Comparison of ENCODE assay signal across 27 cellular contexts in the genomic region with DNA sequence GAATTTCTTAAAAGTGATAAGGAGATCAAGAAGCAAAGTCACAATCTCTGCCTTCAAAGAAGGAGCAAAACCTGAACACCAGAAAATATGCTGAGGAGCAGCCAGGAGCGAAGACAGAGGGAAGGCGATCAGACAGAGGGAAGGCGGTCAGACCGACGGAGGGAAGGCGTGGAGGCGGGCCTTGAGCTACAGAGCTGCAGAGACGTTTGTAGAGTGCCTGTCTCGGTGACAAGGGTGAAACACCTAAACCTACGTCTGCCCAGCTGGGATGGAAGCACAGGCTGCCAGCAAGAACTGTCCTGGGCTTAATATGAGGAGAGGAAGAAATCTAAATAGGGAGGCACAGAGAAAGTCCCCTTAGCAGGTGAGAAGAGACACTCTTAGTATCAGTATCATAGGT.
"Had no signal": no experiment of that assay in that cellular context is flagged by ENCODE, and none has a peak within 500 bp of the region (broad histone marks: within the 10 kb centered on the region; RNA-seq: fewer than 3 reads in every experiment).

No MANE protein-coding gene starts in this region.

- ATAC-seq: activated CD4-positive, alpha-beta T cell treated with anti-CD3 and anti-CD28 coated beads for 36 hours; left ventricle myocardium superior; pancreas; psoas muscle; stimulated activated naive B cell treated with anti-CD40 and anti-IgM and Interleukin-4, amounts not matched to agents 10 μg/mL and 1 μg/mL and 100 μg/mL, for 72 hours; upper lobe of right lung had no signal

- H3K27ac ChIP-seq: brain microvascular endothelial cell, coronary artery, dorsolateral prefrontal cortex, pancreas, psoas muscle, sigmoid colon, stomach, suprapubic skin, tibial artery, upper lobe of right lung had no signal

- H3K4me3 Mint-ChIP-seq: activated CD4-positive, alpha-beta T cell treated with anti-CD3 and anti-CD28 coated beads for 36 hours; activated T-cell treated with anti-CD3 and anti-CD28 coated beads, Interleukin-2, amount 50 U/mL, for 24 hours; nephron; stimulated activated naive B cell treated with anti-CD40 and anti-IgM and Interleukin-4, amounts not matched to agents 10 μg/mL and 1 μg/mL and 100 μg/mL, for 72 hours; T-helper 2 cell treated with Interferon-gamma antibody and Interleukin-4, amounts not matched to agents 5 μg/mL and 100 μg/mL, for 36 hours had no signal

- H3K36me3 ChIP-seq: brain microvascular endothelial cell, pancreas, sigmoid colon, stomach, suprapubic skin, tibial artery, upper lobe of right lung had no signal

- H3K27ac Mint-ChIP-seq: activated CD4-positive, alpha-beta T cell treated with anti-CD3 and anti-CD28 coated beads for 36 hours; activated T-cell treated with anti-CD3 and anti-CD28 coated beads, Interleukin-2, amount 50 U/mL, for 24 hours; stimulated activated naive B cell treated with anti-CD40 and anti-IgM and Interleukin-4, amounts not matched to agents 10 μg/mL and 1 μg/mL and 100 μg/mL, for 72 hours; T-helper 2 cell treated with Interferon-gamma antibody and Interleukin-4, amounts not matched to agents 5 μg/mL and 100 μg/mL, for 36 hours had no signal

- H3K4me1 ChIP-seq: pancreas, psoas muscle, sigmoid colon, stomach, suprapubic skin, tibial artery, upper lobe of right lung had no signal

- H3K4me3 ChIP-seq: coronary artery, dorsolateral prefrontal cortex, pancreas, psoas muscle, sigmoid colon, stomach, suprapubic skin, tibial artery, upper lobe of right lung had no signal

- H3K27me3 ChIP-seq: brain microvascular endothelial cell, dorsolateral prefrontal cortex, pancreas, sigmoid colon, stomach, suprapubic skin, tibial artery, upper lobe of right lung had no signal

- H3K9me3 ChIP-seq: pancreas had no signal

- H3K4me1 Mint-ChIP-seq: activated CD4-positive, alpha-beta T cell treated with anti-CD3 and anti-CD28 coated beads for 36 hours; stimulated activated naive B cell treated with anti-CD40 and anti-IgM and Interleukin-4, amounts not matched to agents 10 μg/mL and 1 μg/mL and 100 μg/mL, for 72 hours had no signal

- DNase-seq: activated CD4-positive, alpha-beta T cell treated with anti-CD3 and anti-CD28 coated beads for 36 hours; activated CD4-positive, alpha-beta T cell treated with anti-CD3 and anti-CD28 coated beads, Interleukin-2, amount 50 U/mL, for 48 hours; activated CD4-positive, CD25-positive, alpha-beta regulatory T cell; activated CD8-positive, alpha-beta memory T cell treated with anti-CD3 and anti-CD28 coated beads for 24 hours; activated CD8-positive, alpha-beta memory T cell treated with anti-CD3 and anti-CD28 coated beads, Interleukin-2, amount 50 U/mL, for 4 hours; activated gamma-delta T cell treated with Interleukin-2 at 50 U/mL for 16 hours; activated naive CD4-positive, alpha-beta T cell treated with anti-CD3 and anti-CD28 coated beads, Interleukin-2, amount 50 U/mL, for 16 hours; activated T-cell treated with anti-CD3 and anti-CD28 coated beads, Interleukin-2, amount 50 U/mL, for 24 hours; amniotic stem cell; brain microvascular endothelial cell; dorsolateral prefrontal cortex; effector memory CD4-positive, alpha-beta T cell; islet precursor cell; left ventricle myocardium superior; pancreas; psoas muscle; sigmoid colon; small intestine; stimulated activated CD4-positive, alpha-beta T cell treated with anti-CD3 and anti-CD28 coated beads, Interleukin-2, amount 100 ng/mL, for 24 hours; stimulated activated naive B cell treated with anti-CD40 and anti-IgM and Interleukin-4, amounts not matched to agents 10 μg/mL and 1 μg/mL and 100 μg/mL, for 72 hours; stomach; tibial artery; upper lobe of right lung had no signal

- H3K27me3 Mint-ChIP-seq: activated CD4-positive, alpha-beta T cell treated with anti-CD3 and anti-CD28 coated beads for 36 hours; activated T-cell treated with anti-CD3 and anti-CD28 coated beads, Interleukin-2, amount 50 U/mL, for 24 hours; stimulated activated naive B cell treated with anti-CD40 and anti-IgM and Interleukin-4, amounts not matched to agents 10 μg/mL and 1 μg/mL and 100 μg/mL, for 72 hours had no signal
